In the genomic region with DNA sequence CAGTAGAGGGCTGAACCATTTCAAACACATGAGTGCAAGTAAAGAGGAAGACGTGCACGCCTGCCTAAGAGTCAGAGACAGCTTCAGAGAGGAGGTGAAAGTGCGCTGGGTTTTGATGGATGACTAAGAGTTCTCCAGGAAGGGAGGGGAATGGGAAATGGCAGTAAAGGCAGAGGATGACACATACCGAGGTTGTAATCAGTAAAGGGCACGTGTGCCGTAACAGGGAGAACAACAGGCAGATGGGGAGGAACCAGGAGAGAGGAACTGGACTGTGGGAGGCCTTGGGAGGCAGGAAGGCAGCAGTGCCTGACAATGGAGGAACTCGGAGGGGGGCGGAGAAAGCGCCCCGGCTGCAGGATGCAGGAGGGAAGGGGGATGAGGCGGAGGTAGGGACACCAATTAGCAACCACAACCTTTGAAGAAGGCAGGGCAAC, we compare ENCODE assay signal across 13 cellular contexts.
DNase-seq lines count a peak whose midpoint lies in the region; ATAC-seq, FAIRE-seq and TF ChIP-seq lines count a peak whose summit lies in the region.
"Had no signal": no experiment of that assay in that cellular context is flagged by ENCODE, and none has a peak within 500 bp of the region (broad histone marks: within the 10 kb centered on the region; RNA-seq: fewer than 3 reads in every experiment).

No MANE protein-coding gene starts in this region.

- peaks cover 11% of the 10 kb centered on the region for H3K4me1 ChIP-seq in mesendoderm (ENCODE audit: control insufficient read depth, low read depth, low read length)
- peaks cover 4 to 14% (median 9%) of the 10 kb centered on the region in 4 donors for H3K4me1 ChIP-seq in transverse colon
- H3K4me1 ChIP-seq: pancreas had no signal

- TF ChIP-seq POLR2A in H54 (IDR thresholded peaks at IDR 0.05; ENCODE audit: low read depth, low read length) (no peak), NB4 (IDR thresholded peaks at IDR 0.05; ENCODE audit: extremely low read depth, insufficient read length) (no peak), transverse colon (IDR thresholded peaks at IDR 0.05) (no peak)

- H3K27me3 ChIP-seq in mesendoderm (ENCODE audit: insufficient read depth, low read length, poor library complexity), result no peaks in the 10 kb centered on the region
- H3K27me3 ChIP-seq in transverse colon, result no peaks in the 10 kb centered on the region
- H3K27me3 ChIP-seq: left lung, pancreas, upper lobe of left lung had no signal

- no peak overlapping the region for H4K5ac ChIP-seq in mesendoderm (ENCODE audit: low read length)

- intact Hi-C loops in posterior cingulate gyrus (cut with DNase I), result no loop called here
- intact Hi-C loops in transverse colon (cut with DNase I; ENCODE audit: low total_unique reads), result loop anchor here (5.0 to 10.0 kb wide), 2 partner anchors 109 to 1728 kb away; no protein-coding TSS in a partner anchor

- TF ChIP-seq CTCF in NB4 (IDR thresholded peaks at IDR 0.05; ENCODE audit: low read depth, low read length) (no peak), brain (conservative IDR thresholded peaks at IDR 0.05) (no peak), transverse colon (IDR thresholded peaks at IDR 0.05) (no peak)

- H3K4me3 Mint-ChIP-seq in brain, result no peak overlapping the region

- H2BK5ac ChIP-seq in mesendoderm (ENCODE audit: low read length), result no peak overlapping the region

- no peak overlapping the region for H3K9ac ChIP-seq in mesendoderm (ENCODE audit: low read length)

- H3K4ac ChIP-seq in mesendoderm (ENCODE audit: low read depth, low read length), result no peak overlapping the region

- no peak overlapping the region for H3K23ac ChIP-seq in mesendoderm (ENCODE audit: low read length)

- no peaks in the 10 kb centered on the region for H3K36me3 ChIP-seq in mesendoderm (ENCODE audit: control insufficient read depth, insufficient read depth, low read length)
- H3K36me3 ChIP-seq in transverse colon, result no peaks in the 10 kb centered on the region
- H3K36me3 ChIP-seq: left lung, pancreas, upper lobe of left lung had no signal

- peak overlapping the region in 3 of 5 experiments; percentile 42 to 78 (median 44) for H3K27ac Mint-ChIP-seq in brain

- no peak overlapping the region for H2AK5ac ChIP-seq in mesendoderm (ENCODE audit: low read length)

- TF ChIP-seq EP300 in transverse colon (IDR thresholded peaks at IDR 0.05; ENCODE audit: low read depth), result no peak

- no peak overlapping the region for H3K18ac ChIP-seq in mesendoderm (ENCODE audit: low read length)

- no peak overlapping the region for H4K8ac ChIP-seq in mesendoderm (ENCODE audit: low read depth, low read length)

- peaks cover 33% of the 10 kb centered on the region for H3K4me1 Mint-ChIP-seq in brain

- in situ Hi-C loops in transverse colon (cut with MboI; ENCODE audit: low pct_ligation_motif_present in 1 of 4, low pct_unique_long_range_greater_than_20kb in 1 of 4, low sequenced_read_pairs in 3 of 4), result loop anchor here in 3 of 4 donors (10.0 kb wide), 3 partner anchors 69 to 109 kb away; a partner anchor contains a TSS

- H3K4me2 ChIP-seq in mesendoderm (ENCODE audit: low read length), result no peak overlapping the region

- H2BK15ac ChIP-seq in mesendoderm (replicated peaks; ENCODE audit: low read depth), result no peak overlapping the region

- DNase-seq in H54 (ENCODE audit: insufficient read length, low spot score), result peak; percentile 71
- peak; percentile 91 for DNase-seq in NB4 (ENCODE audit: low read depth)
- peak; percentile 76 for DNase-seq in mesendoderm
- no peak for DNase-seq in posterior cingulate gyrus
- no peak for DNase-seq in transverse colon
- DNase-seq: activated CD4-positive, alpha-beta T cell treated with anti-CD3 and anti-CD28 coated beads, Interleukin-2, amount 50 U/mL, for 4 hours; left lung; NCI-H187; pancreas; upper lobe of left lung had no signal

- H3K4me3 ChIP-seq in NB4 (ENCODE audit: low read depth, low read length) (no peak overlapping the region), mesendoderm (ENCODE audit: low read length) (no peak overlapping the region), transverse colon (no peak overlapping the region)
- H3K4me3 ChIP-seq: left lung, pancreas, upper lobe of left lung had no signal

- H3K27ac ChIP-seq in mesendoderm (ENCODE audit: low read depth, low read length) (no peak overlapping the region), transverse colon (no peak overlapping the region)
- H3K27ac ChIP-seq: left lung, pancreas, upper lobe of left lung had no signal

- no peaks in the 10 kb centered on the region for H3K79me2 ChIP-seq in mesendoderm (ENCODE audit: control insufficient read depth, insufficient read depth, low read length)

- H3K36me3 Mint-ChIP-seq in brain, result no peaks in the 10 kb centered on the region

- no CpG with 5 or more reads among the region's 11 CpGs for WGBS in mesendoderm (ENCODE audit: extremely low coverage, insufficient coverage, low lambda C conversion rate)
- WGBS in transverse colon (ENCODE audit: low coverage in 1 of 2), 2 donors, result 68 to 72% methylated on average over 7 to 11 of the region's 11 CpGs

- H3K56ac ChIP-seq in mesendoderm (ENCODE audit: low read length), result peak overlapping the region; percentile 65

- H2BK120ac ChIP-seq in mesendoderm (ENCODE audit: low read depth, low read length), result no peak overlapping the region

- no peaks in the 10 kb centered on the region for H3K27me3 Mint-ChIP-seq in brain

- H3K9me3 Mint-ChIP-seq in brain, result no peaks in the 10 kb centered on the region

- no peaks in the 10 kb centered on the region for H3K9me3 ChIP-seq in transverse colon
- H3K9me3 ChIP-seq: left lung, pancreas, upper lobe of left lung had no signal

- no peak for ATAC-seq in HG02763 (IDR thresholded peaks at IDR 0.05; ENCODE audit: unreplicated experiment)
- no peak for ATAC-seq in HG03280 (IDR thresholded peaks at IDR 0.05; ENCODE audit: unreplicated experiment)
- ATAC-seq: left lung, pancreas had no signal

- peak; percentile 88 for FAIRE-seq in H54 (lab: Jason Lieb, UNC)
- FAIRE-seq: pancreas had no signal

- H3K79me1 ChIP-seq in mesendoderm (ENCODE audit: low read length), result no peaks in the 10 kb centered on the region

Comparison
In these comparisons a context has a peak if more than half of its experiments do, and no peak if none do; other contexts are left out.
1. DNase-seq: peak in H54 (single experiment), NB4 (single experiment) and mesendoderm (single experiment); none in posterior cingulate gyrus (0 of 10) and transverse colon (single experiment).